2 cellular contexts compared by ENCODE assay signal in genomic region chr6:24671077-24671476, GRCh38.
A peak's percentile ranks its signal among the peaks of the same experiment; 100 is the strongest.
TF ChIP-seq lines count a peak whose summit lies in the region.

No MANE protein-coding gene starts in this region.

TF ChIP-seq in HEK293, 187 proteins besides CTCF, POLR2A, EP300 and RAD21:
- TF ChIP-seq ZNF146 (tag by site-specific recombination; IDR thresholded peaks at IDR 0.05), result peak; percentile 66
TF ChIP-seq in HEK293: peak in this region for 1; not testable (repeated sequence) for 186.

TF ChIP-seq in K562, 482 proteins besides CTCF, POLR2A, EP300 and RAD21:
- TF ChIP-seq BCOR (IDR thresholded peaks at IDR 0.05) (peak; percentile 86), KDM1A (IDR thresholded peaks at IDR 0.05) (peak; percentile 36 to 53; a peak in 2 of 4 replicates), ZNF146 (CRISPR knock-in tag; IDR thresholded peaks at IDR 0.05; ENCODE audit: unreplicated experiment) (peak; percentile 85), PHF20 (IDR thresholded peaks at IDR 0.05; ENCODE audit: partially characterized antibody) (peak; percentile 20)
